In genomic region chr13:59441596-59442280, GRCh38 we compare ENCODE assay signal across 1 cellular context.
TF ChIP-seq lines count a peak whose summit lies in the region.

No MANE protein-coding gene starts in this region.

TF ChIP-seq in K562, 482 proteins besides CTCF, POLR2A, EP300 and RAD21:
- TF ChIP-seq, protein P1, sequence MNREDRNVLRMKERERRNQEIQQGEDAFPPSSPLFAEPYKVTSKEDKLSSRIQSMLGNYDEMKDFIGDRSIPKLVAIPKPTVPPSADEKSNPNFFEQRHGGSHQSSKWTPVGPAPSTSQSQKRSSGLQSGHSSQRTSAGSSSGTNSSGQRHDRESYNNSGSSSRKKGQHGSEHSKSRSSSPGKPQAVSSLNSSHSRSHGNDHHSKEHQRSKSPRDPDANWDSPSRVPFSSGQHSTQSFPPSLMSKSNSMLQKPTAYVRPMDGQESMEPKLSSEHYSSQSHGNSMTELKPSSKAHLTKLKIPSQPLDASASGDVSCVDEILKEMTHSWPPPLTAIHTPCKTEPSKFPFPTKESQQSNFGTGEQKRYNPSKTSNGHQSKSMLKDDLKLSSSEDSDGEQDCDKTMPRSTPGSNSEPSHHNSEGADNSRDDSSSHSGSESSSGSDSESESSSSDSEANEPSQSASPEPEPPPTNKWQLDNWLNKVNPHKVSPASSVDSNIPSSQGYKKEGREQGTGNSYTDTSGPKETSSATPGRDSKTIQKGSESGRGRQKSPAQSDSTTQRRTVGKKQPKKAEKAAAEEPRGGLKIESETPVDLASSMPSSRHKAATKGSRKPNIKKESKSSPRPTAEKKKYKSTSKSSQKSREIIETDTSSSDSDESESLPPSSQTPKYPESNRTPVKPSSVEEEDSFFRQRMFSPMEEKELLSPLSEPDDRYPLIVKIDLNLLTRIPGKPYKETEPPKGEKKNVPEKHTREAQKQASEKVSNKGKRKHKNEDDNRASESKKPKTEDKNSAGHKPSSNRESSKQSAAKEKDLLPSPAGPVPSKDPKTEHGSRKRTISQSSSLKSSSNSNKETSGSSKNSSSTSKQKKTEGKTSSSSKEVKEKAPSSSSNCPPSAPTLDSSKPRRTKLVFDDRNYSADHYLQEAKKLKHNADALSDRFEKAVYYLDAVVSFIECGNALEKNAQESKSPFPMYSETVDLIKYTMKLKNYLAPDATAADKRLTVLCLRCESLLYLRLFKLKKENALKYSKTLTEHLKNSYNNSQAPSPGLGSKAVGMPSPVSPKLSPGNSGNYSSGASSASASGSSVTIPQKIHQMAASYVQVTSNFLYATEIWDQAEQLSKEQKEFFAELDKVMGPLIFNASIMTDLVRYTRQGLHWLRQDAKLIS (CRISPR knock-in tag; IDR thresholded peaks at IDR 0.05): no peak
- TF ChIP-seq TAL1 (IDR thresholded peaks at IDR 0.05): peak; percentile 21; the same call in 1 of the 2 replicates
